8 cellular contexts compared by ENCODE assay signal in genomic region chrX:109537324-109537665, GRCh38. TPM values are rescaled to one million over a fixed set of nuclear protein-coding genes. Genes with fewer than 3 reads are reported as not detected.
DNase-seq lines count a peak whose midpoint lies in the region.

No MANE protein-coding gene starts in this region.

- no peak overlapping the region for H2BK120ac ChIP-seq in mesenchymal stem cell (ENCODE audit: low read depth, low read length)

- H3K36me3 ChIP-seq in NT2/D1 (ENCODE audit: insufficient read depth, insufficient read length, low read length) (no peaks in the 10 kb centered on the region), mesenchymal stem cell (ENCODE audit: control insufficient read depth in 1 of 2, insufficient read depth in 2 of 2, low read depth in 1 of 2, low read length in 2 of 2) (no peaks in the 10 kb centered on the region), urinary bladder (ENCODE audit: insufficient read depth) (no peaks in the 10 kb centered on the region)

- H4K91ac ChIP-seq in mesenchymal stem cell (ENCODE audit: low read length): no peak overlapping the region

- H3K4me1 ChIP-seq in NT2/D1 (ENCODE audit: insufficient read depth, insufficient read length): no peaks in the 10 kb centered on the region
- no peaks in the 10 kb centered on the region for H3K4me1 ChIP-seq in mesenchymal stem cell (ENCODE audit: control insufficient read depth, insufficient read depth, low read depth, low read length)
- H3K4me1 ChIP-seq in urinary bladder (ENCODE audit: insufficient read depth): no peaks in the 10 kb centered on the region

- no peak overlapping the region for H2BK5ac ChIP-seq in mesenchymal stem cell (ENCODE audit: low read depth, low read length, poor library complexity, severe bottlenecking)

- peak overlapping the region; percentile 50 for H3K4me2 ChIP-seq in mesenchymal stem cell (ENCODE audit: low read length, poor library complexity, severe bottlenecking)

- no peak overlapping the region for H2AFZ ChIP-seq in mesenchymal stem cell (ENCODE audit: low read depth, low read length)

- H4K8ac ChIP-seq in mesenchymal stem cell (ENCODE audit: low read length): no peak overlapping the region

- H3K4me3 ChIP-seq in NT2/D1 (ENCODE audit: insufficient read length, low read depth) (peak overlapping the region; percentile 64), mesenchymal stem cell (ENCODE audit: insufficient read depth in 1 of 2, low read depth in 1 of 2, low read length in 2 of 2) (peak overlapping the region; percentile 28 to 82), urinary bladder (ENCODE audit: low read depth, low read length) (peak overlapping the region; percentile 53)

- H2BK12ac ChIP-seq in mesenchymal stem cell (ENCODE audit: low read length in 2 of 2): no peak overlapping the region

- no peak overlapping the region for H3K18ac ChIP-seq in mesenchymal stem cell (ENCODE audit: low read depth in 1 of 2, low read length in 2 of 2)

- peaks cover 22% of the 10 kb centered on the region for H3K27me3 ChIP-seq in NT2/D1 (ENCODE audit: insufficient read depth, insufficient read length)
- H3K27me3 ChIP-seq in mesenchymal stem cell (ENCODE audit: control insufficient read depth in 1 of 2, insufficient read depth in 1 of 2, low read length in 2 of 2): peaks cover 0 to 6% of the 10 kb centered on the region in 2 experiments

- no peak overlapping the region for H3K27ac ChIP-seq in mesenchymal stem cell (ENCODE audit: low read length, poor library complexity, severe bottlenecking)
- peak overlapping the region; percentile 73 for H3K27ac ChIP-seq in urinary bladder (ENCODE audit: low read depth)

- DNase-seq in NCI-H748 (lab: John Stamatoyannopoulos, UW; ENCODE audit: unreplicated experiment) (peak; percentile 36), NCI-H748 treated with DMSO at 0.1 percent for 48 hours (lab: John Stamatoyannopoulos, UW) (no peak), NT2/D1 (ENCODE audit: low read depth, low spot score) (no peak), dedifferentiated amniotic fluid mesenchymal stem cell (ENCODE audit: extremely low spot score) (peak; percentile 32), mesenchymal stem cell (peak; percentile 95), NCI-H2227 treated with DMSO at 0.1 percent for 48 hours (lab: John Stamatoyannopoulos, UW) (no peak), SK-N-DZ (ENCODE audit: low spot score) (no peak)

- H3K9ac ChIP-seq in NT2/D1 (ENCODE audit: insufficient read length, low read depth) (peak overlapping the region; percentile 72), mesenchymal stem cell (ENCODE audit: low read length) (peak overlapping the region; percentile 94)

- H3K79me1 ChIP-seq in mesenchymal stem cell (replicated peaks; ENCODE audit: low read length, poor library complexity, severe bottlenecking): no peaks in the 10 kb centered on the region

- H2BK15ac ChIP-seq in mesenchymal stem cell (ENCODE audit: low read depth, poor library complexity, severe bottlenecking): no peak overlapping the region

- H2AK5ac ChIP-seq in mesenchymal stem cell (ENCODE audit: low read length, severe bottlenecking): no peak overlapping the region

- 0% methylated on average over 8 of the region's 10 CpGs for WGBS in mesenchymal stem cell
- under 1% methylated on average over 10 of the region's 10 CpGs for WGBS in urinary bladder

- no peak overlapping the region for H3K23ac ChIP-seq in mesenchymal stem cell (ENCODE audit: low read length in 2 of 2)

- H3K9me3 ChIP-seq in NT2/D1 (ENCODE audit: insufficient read depth, low read length): no peaks in the 10 kb centered on the region
- no peaks in the 10 kb centered on the region for H3K9me3 ChIP-seq in mesenchymal stem cell (ENCODE audit: control insufficient read depth, low read length)

- no peak overlapping the region for H3K4ac ChIP-seq in mesenchymal stem cell (ENCODE audit: low read depth in 1 of 2, low read length in 2 of 2)

- no peak overlapping the region for H3K14ac ChIP-seq in mesenchymal stem cell (ENCODE audit: low read length in 2 of 2)

RNA-seq across cellular contexts. Expression of gene NXT2, which starts 0.7 kb away (rescaled TPM):
- 4.3 TPM for polyA plus RNA-seq in mesenchymal stem cell (2013, experiment 1 of 2)
- 4.5 TPM for polyA plus RNA-seq in mesenchymal stem cell (2013, experiment 2 of 2)
- total RNA-seq in urinary bladder: 23.4 TPM
- polyA plus RNA-seq in urinary bladder: 6.1 TPM
- 12.3 and 12.6 TPM in 2 replicates for polyA plus RNA-seq in SK-N-DZ (2014; cell fraction: cytosol; rRNA removed)
- polyA plus RNA-seq in SK-N-DZ (2014; cell fraction: nucleus; rRNA removed): 4.2 and 7.1 TPM in 2 replicates

RNA-seq across cellular contexts. Expression of gene GUCY2F, which starts 55.4 kb away (rescaled TPM):
- polyA plus RNA-seq in mesenchymal stem cell (2013, experiment 1 of 2): not detected
- not detected for polyA plus RNA-seq in mesenchymal stem cell (2013, experiment 2 of 2)
- total RNA-seq in urinary bladder: not detected
- polyA plus RNA-seq in urinary bladder: not detected
- not detected in 2 replicates for polyA plus RNA-seq in SK-N-DZ (2014; cell fraction: cytosol; rRNA removed)
- polyA plus RNA-seq in SK-N-DZ (2014; cell fraction: nucleus; rRNA removed): not detected in 2 replicates

Comparison
In these comparisons a context has a peak if more than half of its experiments do, and no peak if none do; other contexts are left out.
1. DNase-seq: peak in NCI-H748 (single experiment), dedifferentiated amniotic fluid mesenchymal stem cell (single experiment) and mesenchymal stem cell (single experiment); none in NCI-H748 treated with DMSO at 0.1 percent for 48 hours (single experiment), NT2/D1 (single experiment), NCI-H2227 treated with DMSO at 0.1 percent for 48 hours (single experiment) and SK-N-DZ (single experiment).
2. Peak in every context shown above with its lines, with median percentiles within 50 percentile points of each other: H3K4me3 ChIP-seq.